ENCODE assay signal across 1 cellular context in the genomic region with DNA sequence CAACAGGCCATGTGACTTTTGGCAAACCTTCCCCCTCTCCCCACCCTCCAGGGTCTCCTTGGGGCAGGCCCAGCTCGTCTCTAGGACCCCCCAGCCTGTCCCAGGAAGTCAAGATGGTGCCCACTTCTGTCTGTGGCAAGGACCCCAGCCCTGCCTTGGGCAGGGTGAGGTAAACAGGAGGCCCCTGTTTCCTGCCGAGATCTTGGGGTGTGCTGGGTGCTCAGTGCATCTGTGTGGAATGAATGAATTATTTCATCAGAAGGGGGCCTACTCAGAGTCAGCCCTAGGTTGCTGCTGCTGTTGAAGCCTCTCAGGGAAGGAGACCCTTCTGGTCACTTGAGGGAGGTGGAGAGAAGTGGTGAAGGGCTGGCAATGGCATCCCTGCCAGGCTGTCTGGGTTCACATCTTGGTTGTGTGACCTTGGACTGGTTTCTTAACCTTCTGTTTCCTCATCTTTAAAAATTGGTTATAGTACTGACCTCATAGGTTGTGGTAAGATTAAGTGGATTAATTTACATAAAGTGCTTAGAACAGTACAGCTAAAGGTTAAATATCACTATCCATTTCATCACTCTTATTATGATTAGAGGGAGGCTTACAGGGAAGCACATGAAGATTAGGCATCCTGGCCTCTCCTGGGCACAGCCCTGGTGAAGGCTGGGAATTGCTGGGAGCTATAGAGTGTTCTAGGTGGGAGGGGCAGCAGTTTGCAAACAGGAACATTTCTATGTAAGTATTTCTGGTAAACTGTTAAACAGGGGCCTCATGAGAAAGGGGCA.
TF ChIP-seq lines count a peak whose summit lies in the region.

No MANE protein-coding gene starts in this region.

TF ChIP-seq in GM23338, 12 proteins besides CTCF, POLR2A, EP300 and RAD21 (continued from another document):
- TF ChIP-seq, protein P1, sequence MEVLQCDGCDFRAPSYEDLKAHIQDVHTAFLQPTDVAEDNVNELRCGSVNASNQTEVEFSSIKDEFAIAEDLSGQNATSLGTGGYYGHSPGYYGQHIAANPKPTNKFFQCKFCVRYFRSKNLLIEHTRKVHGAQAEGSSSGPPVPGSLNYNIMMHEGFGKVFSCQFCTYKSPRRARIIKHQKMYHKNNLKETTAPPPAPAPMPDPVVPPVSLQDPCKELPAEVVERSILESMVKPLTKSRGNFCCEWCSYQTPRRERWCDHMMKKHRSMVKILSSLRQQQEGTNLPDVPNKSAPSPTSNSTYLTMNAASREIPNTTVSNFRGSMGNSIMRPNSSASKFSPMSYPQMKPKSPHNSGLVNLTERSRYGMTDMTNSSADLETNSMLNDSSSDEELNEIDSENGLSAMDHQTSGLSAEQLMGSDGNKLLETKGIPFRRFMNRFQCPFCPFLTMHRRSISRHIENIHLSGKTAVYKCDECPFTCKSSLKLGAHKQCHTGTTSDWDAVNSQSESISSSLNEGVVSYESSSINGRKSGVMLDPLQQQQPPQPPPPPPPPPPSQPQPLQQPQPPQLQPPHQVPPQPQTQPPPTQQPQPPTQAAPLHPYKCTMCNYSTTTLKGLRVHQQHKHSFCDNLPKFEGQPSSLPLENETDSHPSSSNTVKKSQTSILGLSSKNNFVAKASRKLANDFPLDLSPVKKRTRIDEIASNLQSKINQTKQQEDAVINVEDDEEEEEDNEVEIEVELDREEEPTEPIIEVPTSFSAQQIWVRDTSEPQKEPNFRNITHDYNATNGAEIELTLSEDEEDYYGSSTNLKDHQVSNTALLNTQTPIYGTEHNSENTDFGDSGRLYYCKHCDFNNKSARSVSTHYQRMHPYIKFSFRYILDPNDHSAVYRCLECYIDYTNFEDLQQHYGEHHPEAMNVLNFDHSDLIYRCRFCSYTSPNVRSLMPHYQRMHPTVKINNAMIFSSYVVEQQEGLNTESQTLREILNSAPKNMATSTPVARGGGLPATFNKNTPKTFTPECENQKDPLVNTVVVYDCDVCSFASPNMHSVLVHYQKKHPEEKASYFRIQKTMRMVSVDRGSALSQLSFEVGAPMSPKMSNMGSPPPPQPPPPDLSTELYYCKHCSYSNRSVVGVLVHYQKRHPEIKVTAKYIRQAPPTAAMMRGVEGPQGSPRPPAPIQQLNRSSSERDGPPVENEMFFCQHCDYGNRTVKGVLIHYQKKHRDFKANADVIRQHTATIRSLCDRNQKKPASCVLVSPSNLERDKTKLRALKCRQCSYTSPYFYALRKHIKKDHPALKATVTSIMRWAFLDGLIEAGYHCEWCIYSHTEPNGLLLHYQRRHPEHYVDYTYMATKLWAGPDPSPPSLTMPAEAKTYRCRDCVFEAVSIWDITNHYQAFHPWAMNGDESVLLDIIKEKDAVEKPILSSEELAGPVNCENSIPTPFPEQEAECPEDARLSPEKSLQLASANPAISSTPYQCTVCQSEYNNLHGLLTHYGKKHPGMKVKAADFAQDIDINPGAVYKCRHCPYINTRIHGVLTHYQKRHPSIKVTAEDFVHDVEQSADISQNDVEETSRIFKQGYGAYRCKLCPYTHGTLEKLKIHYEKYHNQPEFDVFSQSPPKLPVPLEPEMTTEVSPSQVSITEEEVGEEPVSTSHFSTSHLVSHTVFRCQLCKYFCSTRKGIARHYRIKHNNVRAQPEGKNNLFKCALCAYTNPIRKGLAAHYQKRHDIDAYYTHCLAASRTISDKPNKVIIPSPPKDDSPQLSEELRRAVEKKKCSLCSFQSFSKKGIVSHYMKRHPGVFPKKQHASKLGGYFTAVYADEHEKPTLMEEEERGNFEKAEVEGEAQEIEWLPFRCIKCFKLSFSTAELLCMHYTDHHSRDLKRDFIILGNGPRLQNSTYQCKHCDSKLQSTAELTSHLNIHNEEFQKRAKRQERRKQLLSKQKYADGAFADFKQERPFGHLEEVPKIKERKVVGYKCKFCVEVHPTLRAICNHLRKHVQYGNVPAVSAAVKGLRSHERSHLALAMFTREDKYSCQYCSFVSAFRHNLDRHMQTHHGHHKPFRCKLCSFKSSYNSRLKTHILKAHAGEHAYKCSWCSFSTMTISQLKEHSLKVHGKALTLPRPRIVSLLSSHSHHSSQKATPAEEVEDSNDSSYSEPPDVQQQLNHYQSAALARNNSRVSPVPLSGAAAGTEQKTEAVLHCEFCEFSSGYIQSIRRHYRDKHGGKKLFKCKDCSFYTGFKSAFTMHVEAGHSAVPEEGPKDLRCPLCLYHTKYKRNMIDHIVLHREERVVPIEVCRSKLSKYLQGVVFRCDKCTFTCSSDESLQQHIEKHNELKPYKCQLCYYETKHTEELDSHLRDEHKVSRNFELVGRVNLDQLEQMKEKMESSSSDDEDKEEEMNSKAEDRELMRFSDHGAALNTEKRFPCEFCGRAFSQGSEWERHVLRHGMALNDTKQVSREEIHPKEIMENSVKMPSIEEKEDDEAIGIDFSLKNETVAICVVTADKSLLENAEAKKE (CRISPR knock-in tag; IDR thresholded peaks at IDR 0.05): no peak
- TF ChIP-seq ZNF331 (CRISPR knock-in tag; IDR thresholded peaks at IDR 0.05; ENCODE audit: low read depth): no peak
